8 cellular contexts compared by ENCODE assay signal in the genomic region with DNA sequence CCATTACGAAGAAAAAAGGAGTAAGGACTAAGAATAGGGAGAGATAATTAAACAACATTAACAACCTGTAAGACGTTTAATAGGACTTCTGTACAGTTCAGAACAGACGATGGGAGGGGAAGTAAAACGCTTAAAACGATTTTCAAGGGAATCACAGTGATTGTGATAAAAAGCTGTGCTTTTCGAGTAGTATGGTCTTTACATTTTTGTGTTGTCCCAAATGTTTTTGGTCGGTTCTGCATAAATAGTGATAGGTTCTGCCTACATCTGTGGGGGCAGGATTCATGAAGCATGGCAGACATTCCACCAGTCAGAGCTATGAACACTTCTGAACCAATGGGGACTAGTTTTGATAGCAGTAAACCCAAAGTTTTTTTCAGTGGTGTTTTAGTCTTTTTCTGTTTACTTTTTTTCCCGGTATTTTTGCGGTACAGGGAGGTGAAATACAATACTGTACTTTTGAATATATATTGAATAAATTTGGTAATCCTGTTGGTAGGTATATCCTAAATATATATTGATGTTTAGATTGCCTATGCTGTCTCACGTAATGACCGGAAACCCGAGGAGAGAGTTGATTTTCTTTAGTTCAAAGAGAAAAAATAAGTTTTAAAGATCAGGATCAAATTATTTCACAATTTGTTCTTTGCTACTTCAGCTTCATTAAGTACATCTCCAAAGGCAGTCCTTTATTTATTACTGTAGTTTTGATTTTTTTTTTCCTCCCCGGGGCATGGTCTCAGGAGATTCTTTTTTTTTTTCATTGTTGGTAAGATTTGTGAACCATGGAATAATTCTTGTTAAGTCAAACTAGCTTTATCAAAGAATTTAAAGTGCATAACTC. TPM values are rescaled to one million over a fixed set of nuclear protein-coding genes. Genes with fewer than 3 reads are reported as not detected.
DNase-seq lines count a peak whose midpoint lies in the region; ATAC-seq and TF ChIP-seq lines count a peak whose summit lies in the region.

No MANE protein-coding gene starts in this region.

- H3K9me3 ChIP-seq in HEK293 (ENCODE audit: control insufficient read depth, insufficient read depth, low read depth, low read length): no peaks in the 10 kb centered on the region
- no peaks in the 10 kb centered on the region for H3K9me3 ChIP-seq in right lobe of liver

- H3K27me3 ChIP-seq in right lobe of liver: no peaks in the 10 kb centered on the region

- H3K4me1 ChIP-seq in HEK293 (ENCODE audit: control insufficient read depth, insufficient read depth, low read length) (peaks cover 10% of the 10 kb centered on the region), right lobe of liver (peaks cover 0 to 31% (median 3%) of the 10 kb centered on the region in 4 donors)

- under 1% methylated on average over 13 of the region's 13 CpGs for WGBS in right lobe of liver (ENCODE audit: insufficient coverage, low coverage, low lambda C conversion rate, missing lambda C conversion rate)

- H3K27ac ChIP-seq in HEK293 (ENCODE audit: extremely low read depth, low read depth, low read length) (peak overlapping the region; percentile 100), right lobe of liver (peak overlapping the region; percentile 96 to 100 (median 99)), substantia nigra (ENCODE audit: low read depth, low read length, poor library complexity, severe bottlenecking) (peak overlapping the region; percentile 99)

- DNase-seq in DMS 273 (lab: John Stamatoyannopoulos, UW; ENCODE audit: unreplicated experiment) (peak; percentile 63), DMS 273 treated with DMSO at 0.1 percent for 48 hours (lab: John Stamatoyannopoulos, UW) (no peak), RPMI8226 (peak; percentile 61), right lobe of liver (no peak), substantia nigra (lab: John Stamatoyannopoulos, UW) (peak in 5 of 49 donors; percentile 7 to 39 (median 20))
- peak; percentile 44 for DNase-seq in central memory CD4-positive, alpha-beta T cell

- no peaks in the 10 kb centered on the region for H3K36me3 ChIP-seq in HEK293 (ENCODE audit: control insufficient read depth in 2 of 2, insufficient read depth in 1 of 2, low read length in 2 of 2)
- H3K36me3 ChIP-seq in right lobe of liver: no peaks in the 10 kb centered on the region

- TF ChIP-seq POLR2A in right lobe of liver (IDR thresholded peaks at IDR 0.05): peak; percentile 13

- no peak for TF ChIP-seq CTCF in HEK293 (tag by site-specific recombination; IDR thresholded peaks at IDR 0.05)
- TF ChIP-seq CTCF in right lobe of liver (IDR thresholded peaks at IDR 0.05): no peak

- POLR2A ChIA-PET in HEK293 (lab: Yijun Ruan, JAX): interaction anchor here (0.9 to 1.1 kb wide), 2 partner anchors 39 to 217 kb away, joined by 3 to 4 read pairs; partner anchors contain the start of gene SREK1

- intact Hi-C loops in right lobe of liver (cut with DNase I): no loop called here

- CTCF ChIA-PET in HEK293 (lab: Yijun Ruan, JAX): interaction anchor here (0.6 to 1.0 kb wide), 6 partner anchors 99 to 1478 kb away, joined by 3 to 4 read pairs (median 4); no protein-coding TSS in a partner anchor

- peak overlapping the region; percentile 98 for H3K4me3 ChIP-seq in HEK293 (ENCODE audit: low read depth, low read length)
- H3K4me3 ChIP-seq in right lobe of liver: peak overlapping the region; percentile 83 to 86 (median 84)

- ATAC-seq in right lobe of liver: peak; percentile 12 to 26 (median 20)
- ATAC-seq in HG02642 (IDR thresholded peaks at IDR 0.05; ENCODE audit: poor library complexity, unreplicated experiment): no peak

TF ChIP-seq in HEK293, 187 proteins besides CTCF, POLR2A, EP300 and RAD21 (continues in another document):
- no peak for TF ChIP-seq ZFP41 (tag by site-specific recombination; IDR thresholded peaks at IDR 0.05; ENCODE audit: borderline replicate concordance)
- TF ChIP-seq ZNF660 (tag by site-specific recombination; IDR thresholded peaks at IDR 0.05): 0 out of 2 replicates have a peak, but pooled peaks have one; percentile 30
- TF ChIP-seq RBAK (tag by site-specific recombination; IDR thresholded peaks at IDR 0.05): no peak
- TF ChIP-seq SP7 (tag by site-specific recombination; IDR thresholded peaks at IDR 0.05): peak; percentile 53; the same call in 1 of the 2 replicates
- 0 out of 2 replicates have a peak, but pooled peaks have one; percentile 25 for TF ChIP-seq ZBTB11 (tag by site-specific recombination; conservative IDR thresholded peaks at IDR 0.05; ENCODE audit: low read depth)
- TF ChIP-seq ZNF239 (tag by site-specific recombination; IDR thresholded peaks at IDR 0.05): no peak
- TF ChIP-seq, protein P1, sequence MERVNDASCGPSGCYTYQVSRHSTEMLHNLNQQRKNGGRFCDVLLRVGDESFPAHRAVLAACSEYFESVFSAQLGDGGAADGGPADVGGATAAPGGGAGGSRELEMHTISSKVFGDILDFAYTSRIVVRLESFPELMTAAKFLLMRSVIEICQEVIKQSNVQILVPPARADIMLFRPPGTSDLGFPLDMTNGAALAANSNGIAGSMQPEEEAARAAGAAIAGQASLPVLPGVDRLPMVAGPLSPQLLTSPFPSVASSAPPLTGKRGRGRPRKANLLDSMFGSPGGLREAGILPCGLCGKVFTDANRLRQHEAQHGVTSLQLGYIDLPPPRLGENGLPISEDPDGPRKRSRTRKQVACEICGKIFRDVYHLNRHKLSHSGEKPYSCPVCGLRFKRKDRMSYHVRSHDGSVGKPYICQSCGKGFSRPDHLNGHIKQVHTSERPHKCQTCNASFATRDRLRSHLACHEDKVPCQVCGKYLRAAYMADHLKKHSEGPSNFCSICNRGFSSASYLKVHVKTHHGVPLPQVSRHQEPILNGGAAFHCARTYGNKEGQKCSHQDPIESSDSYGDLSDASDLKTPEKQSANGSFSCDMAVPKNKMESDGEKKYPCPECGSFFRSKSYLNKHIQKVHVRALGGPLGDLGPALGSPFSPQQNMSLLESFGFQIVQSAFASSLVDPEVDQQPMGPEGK (tag by site-specific recombination; IDR thresholded peaks at IDR 0.05): peak; percentile 36
- 0 out of 2 replicates have a peak, but pooled peaks have one; percentile 52 for TF ChIP-seq SCRT2 (tag by site-specific recombination; IDR thresholded peaks at IDR 0.05)
- TF ChIP-seq, protein P2, sequence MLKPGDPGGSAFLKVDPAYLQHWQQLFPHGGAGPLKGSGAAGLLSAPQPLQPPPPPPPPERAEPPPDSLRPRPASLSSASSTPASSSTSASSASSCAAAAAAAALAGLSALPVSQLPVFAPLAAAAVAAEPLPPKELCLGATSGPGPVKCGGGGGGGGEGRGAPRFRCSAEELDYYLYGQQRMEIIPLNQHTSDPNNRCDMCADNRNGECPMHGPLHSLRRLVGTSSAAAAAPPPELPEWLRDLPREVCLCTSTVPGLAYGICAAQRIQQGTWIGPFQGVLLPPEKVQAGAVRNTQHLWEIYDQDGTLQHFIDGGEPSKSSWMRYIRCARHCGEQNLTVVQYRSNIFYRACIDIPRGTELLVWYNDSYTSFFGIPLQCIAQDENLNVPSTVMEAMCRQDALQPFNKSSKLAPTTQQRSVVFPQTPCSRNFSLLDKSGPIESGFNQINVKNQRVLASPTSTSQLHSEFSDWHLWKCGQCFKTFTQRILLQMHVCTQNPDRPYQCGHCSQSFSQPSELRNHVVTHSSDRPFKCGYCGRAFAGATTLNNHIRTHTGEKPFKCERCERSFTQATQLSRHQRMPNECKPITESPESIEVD (tag by site-specific recombination; IDR thresholded peaks at IDR 0.05): peak; percentile 79
- TF ChIP-seq ZNF335 (tag by site-specific recombination; conservative IDR thresholded peaks at IDR 0.05): peak; percentile 57

RNA-seq across cellular contexts. Expression of gene ERBIN, which starts 1.3 kb away (rescaled TPM):
- total RNA-seq in right lobe of liver: 10 to 100 TPM; 31.0 to 45.3 (median 32.8) TPM

Comparison
In these comparisons a context has a peak if more than half of its experiments do, and no peak if none do; other contexts are left out.
1. DNase-seq: peak in DMS 273 (single experiment), RPMI8226 (single experiment) and central memory CD4-positive, alpha-beta T cell (single experiment); none in DMS 273 treated with DMSO at 0.1 percent for 48 hours (single experiment) and right lobe of liver (0 of 3).
2. Peak in every context shown above with its lines, with median percentiles within 50 percentile points of each other: H3K27ac ChIP-seq.